Comparison of ENCODE assay signal across 8 cellular contexts in the genomic region with DNA sequence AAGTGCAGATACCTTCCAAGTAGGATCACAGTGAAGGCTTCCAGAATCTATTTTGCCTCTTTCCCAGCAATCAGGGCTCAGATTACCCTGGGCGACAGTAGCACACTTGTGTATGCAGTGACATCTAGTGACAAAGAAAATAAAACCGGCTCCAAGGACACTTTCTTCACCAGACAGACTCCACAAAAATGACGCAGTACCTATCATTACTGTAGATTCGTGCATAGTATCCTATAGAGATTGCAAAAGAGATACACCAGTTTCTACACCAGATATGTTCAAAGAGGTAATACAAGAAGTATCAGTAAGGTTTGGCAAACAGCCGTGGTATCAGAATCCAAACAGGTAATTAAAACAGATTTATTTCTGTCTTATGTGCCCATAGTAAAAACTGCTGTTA.
A peak's percentile ranks its signal among the peaks of the same experiment; 100 is the strongest.
DNase-seq lines count a peak whose midpoint lies in the region; ATAC-seq, FAIRE-seq and TF ChIP-seq lines count a peak whose summit lies in the region.

No MANE protein-coding gene starts in this region.

- H3K4me3 ChIP-seq in breast epithelium: no peak overlapping the region
- H3K4me3 ChIP-seq in CD8-positive, alpha-beta memory T cell (ENCODE audit: low read length): no peak overlapping the region

- H3K36me3 Mint-ChIP-seq in CD8-positive, alpha-beta memory T cell: no peaks in the 10 kb centered on the region

- no peak overlapping the region for H3K27ac ChIP-seq in breast epithelium
- H3K27ac ChIP-seq in CD8-positive, alpha-beta memory T cell (ENCODE audit: low read depth, low read length): no peak overlapping the region

- no peak for ATAC-seq in HG02588 (IDR thresholded peaks at IDR 0.05; ENCODE audit: unreplicated experiment)

- FAIRE-seq in GM12891 (lab: Jason Lieb, UNC) (peak; percentile 61), urothelium cell line (lab: Jason Lieb, UNC) (no peak)

- H3K27me3 Mint-ChIP-seq in CD8-positive, alpha-beta memory T cell: no peaks in the 10 kb centered on the region

- H3K27ac Mint-ChIP-seq in CD8-positive, alpha-beta memory T cell: no peak overlapping the region

- H3K9me3 ChIP-seq in breast epithelium: no peaks in the 10 kb centered on the region
- H3K9me3 ChIP-seq in CD8-positive, alpha-beta memory T cell (ENCODE audit: low read length): no peaks in the 10 kb centered on the region

- no peak for TF ChIP-seq POLR2A in GM12891 (IDR thresholded peaks at IDR 0.05; ENCODE audit: low read depth, low read length)
- TF ChIP-seq POLR2A in breast epithelium (IDR thresholded peaks at IDR 0.05): no peak

- POLR2A ChIA-PET in CD8-positive, alpha-beta memory T cell (lab: Charles Lee): no interaction called here

- peak; percentile 36 for DNase-seq in GM12891 (ENCODE audit: insufficient read length, low spot score)
- peak; percentile 24 for DNase-seq in HS-5 (ENCODE audit: low read depth)
- DNase-seq in NCI-H748 (lab: John Stamatoyannopoulos, UW; ENCODE audit: unreplicated experiment): peak; percentile 90
- DNase-seq in breast epithelium (ENCODE audit: low spot score in 2 of 2): no peak
- DNase-seq in kidney glomerular epithelial cell (lab: John Stamatoyannopoulos, UW): peak; percentile 71
- peak; percentile 66 for DNase-seq in urothelium cell line (ENCODE audit: low spot score)
- no peak for DNase-seq in CD8-positive, alpha-beta memory T cell

- H3K4me1 ChIP-seq in breast epithelium: no peaks in the 10 kb centered on the region
- no peaks in the 10 kb centered on the region for H3K4me1 ChIP-seq in CD8-positive, alpha-beta memory T cell (ENCODE audit: insufficient read depth, low read length)

- intact Hi-C loops in breast epithelium (cut with DNase I; ENCODE audit: low total_unique reads): no loop called here

- no peaks in the 10 kb centered on the region for H3K36me3 ChIP-seq in breast epithelium
- no peaks in the 10 kb centered on the region for H3K36me3 ChIP-seq in CD8-positive, alpha-beta memory T cell (ENCODE audit: insufficient read depth, low read length)

- H3K4me3 Mint-ChIP-seq in CD8-positive, alpha-beta memory T cell: no peak overlapping the region

- peaks cover 0 to 4% (median 2%) of the 10 kb centered on the region in 5 donors for H3K9me3 Mint-ChIP-seq in CD8-positive, alpha-beta memory T cell

- peak in 2 of 3 donors; percentile 39 to 52 for TF ChIP-seq CTCF in breast epithelium (IDR thresholded peaks at IDR 0.05)

- CTCF ChIA-PET in CD8-positive, alpha-beta memory T cell (lab: Charles Lee): no interaction called here

- H3K4me1 Mint-ChIP-seq in CD8-positive, alpha-beta memory T cell: no peaks in the 10 kb centered on the region

- no peaks in the 10 kb centered on the region for H3K27me3 ChIP-seq in breast epithelium
- no peaks in the 10 kb centered on the region for H3K27me3 ChIP-seq in CD8-positive, alpha-beta memory T cell (ENCODE audit: insufficient read depth, low read length, poor library complexity, severe bottlenecking)

TF ChIP-seq in GM12891, 5 proteins besides CTCF, POLR2A, EP300 and RAD21:
- TF ChIP-seq SPI1 (IDR thresholded peaks at IDR 0.05; ENCODE audit: low read depth, low read length) (no peak), POU2F2 (IDR thresholded peaks at IDR 0.05; ENCODE audit: low read depth, low read length) (no peak)

Comparison
In these comparisons a context has a peak if more than half of its experiments do, and no peak if none do; other contexts are left out.
1. DNase-seq: peak in GM12891 (single experiment), HS-5 (single experiment), NCI-H748 (single experiment), kidney glomerular epithelial cell (single experiment) and urothelium cell line (single experiment); none in breast epithelium (0 of 2) and CD8-positive, alpha-beta memory T cell (0 of 5).